1 cellular context compared by ENCODE assay signal in the genomic region with DNA sequence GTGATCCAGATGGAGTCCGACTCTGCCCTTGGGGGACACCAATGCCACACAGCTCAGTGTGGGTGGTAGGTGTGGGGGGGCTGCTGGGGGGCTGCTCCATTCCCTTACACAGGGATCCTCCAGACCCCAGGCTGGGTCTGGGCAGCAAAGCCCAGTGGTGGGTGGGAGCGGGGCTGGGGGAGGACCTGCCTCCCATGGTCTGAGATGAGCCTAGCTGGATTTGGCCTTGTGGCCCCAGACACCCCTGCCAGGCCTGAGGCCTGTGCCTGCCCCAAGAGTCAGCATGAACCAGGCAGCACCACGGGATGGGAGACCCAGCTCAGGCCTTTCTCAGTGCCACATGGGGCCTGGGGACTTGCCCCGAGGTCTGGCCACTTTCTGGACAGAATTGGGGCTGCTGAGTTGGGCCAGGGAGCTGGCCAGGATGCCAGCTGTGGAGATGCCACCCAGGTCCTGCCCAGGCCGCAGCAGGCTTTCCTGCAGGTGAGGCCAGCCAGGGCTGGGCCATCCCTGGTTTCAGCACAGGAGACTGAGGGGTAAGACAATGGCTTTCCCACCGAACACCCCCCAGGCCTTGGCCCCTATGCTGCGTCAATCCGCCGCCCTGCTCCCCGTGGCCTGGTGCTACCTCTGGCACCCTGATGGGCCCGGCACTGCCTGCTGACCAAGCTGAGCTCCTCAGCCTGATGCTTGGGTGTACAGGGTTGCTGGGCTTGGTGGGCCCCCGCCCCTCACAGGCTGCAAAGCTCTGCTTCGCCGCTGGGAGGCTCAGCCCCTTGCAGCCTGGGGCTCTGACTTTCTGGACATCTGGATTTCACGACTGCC.
TF ChIP-seq lines count a peak whose summit lies in the region.

No MANE protein-coding gene starts in this region.

TF ChIP-seq in GM12878, 131 proteins besides CTCF, POLR2A, EP300 and RAD21:
- TF ChIP-seq CEBPB (IDR thresholded peaks at IDR 0.05; ENCODE audit: borderline replicate concordance in 1 of 2, low read depth in 2 of 2, low read length in 2 of 2) (no peak), CHD2 (IDR thresholded peaks at IDR 0.05; ENCODE audit: borderline replicate concordance, low read depth, low read length) (no peak), HDAC2 (IDR thresholded peaks at IDR 0.05) (no peak), GABPA (IDR thresholded peaks at IDR 0.05; ENCODE audit: low read depth) (no peak), NRF1 (conservative IDR thresholded peaks at IDR 0.05; ENCODE audit: low read depth, low read length) (no peak), NFYA (IDR thresholded peaks at IDR 0.05; ENCODE audit: borderline replicate concordance, low read depth, low read length) (no peak), CREM (IDR thresholded peaks at IDR 0.05; ENCODE audit: low read depth) (no peak), NR2F1 (conservative IDR thresholded peaks at IDR 0.05) (no peak), IRF3 (IDR thresholded peaks at IDR 0.05) (no peak), RCOR1 (conservative IDR thresholded peaks at IDR 0.05; ENCODE audit: low read depth, low read length) (no peak), E2F8 (IDR thresholded peaks at IDR 0.05; ENCODE audit: low read depth, partially characterized antibody) (no peak), ZZZ3 (IDR thresholded peaks at IDR 0.05; ENCODE audit: control insufficient read depth, insufficient read length, low read depth) (no peak), GATAD2B (conservative IDR thresholded peaks at IDR 0.05; ENCODE audit: low read depth) (no peak), ZNF24 (IDR thresholded peaks at IDR 0.05) (no peak), NBN (IDR thresholded peaks at IDR 0.05) (no peak), ATF7 (IDR thresholded peaks at IDR 0.05; ENCODE audit: low read depth) (no peak), TBL1XR1 (IDR thresholded peaks at IDR 0.05; ENCODE audit: low read depth, low read length) (no peak)
- TF ChIP-seq, protein P1, sequence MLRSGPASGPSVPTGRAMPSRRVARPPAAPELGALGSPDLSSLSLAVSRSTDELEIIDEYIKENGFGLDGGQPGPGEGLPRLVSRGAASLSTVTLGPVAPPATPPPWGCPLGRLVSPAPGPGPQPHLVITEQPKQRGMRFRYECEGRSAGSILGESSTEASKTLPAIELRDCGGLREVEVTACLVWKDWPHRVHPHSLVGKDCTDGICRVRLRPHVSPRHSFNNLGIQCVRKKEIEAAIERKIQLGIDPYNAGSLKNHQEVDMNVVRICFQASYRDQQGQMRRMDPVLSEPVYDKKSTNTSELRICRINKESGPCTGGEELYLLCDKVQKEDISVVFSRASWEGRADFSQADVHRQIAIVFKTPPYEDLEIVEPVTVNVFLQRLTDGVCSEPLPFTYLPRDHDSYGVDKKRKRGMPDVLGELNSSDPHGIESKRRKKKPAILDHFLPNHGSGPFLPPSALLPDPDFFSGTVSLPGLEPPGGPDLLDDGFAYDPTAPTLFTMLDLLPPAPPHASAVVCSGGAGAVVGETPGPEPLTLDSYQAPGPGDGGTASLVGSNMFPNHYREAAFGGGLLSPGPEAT (IDR thresholded peaks at IDR 0.05; ENCODE audit: low read depth) = no peak
